8 cellular contexts compared by ENCODE assay signal in the genomic region with DNA sequence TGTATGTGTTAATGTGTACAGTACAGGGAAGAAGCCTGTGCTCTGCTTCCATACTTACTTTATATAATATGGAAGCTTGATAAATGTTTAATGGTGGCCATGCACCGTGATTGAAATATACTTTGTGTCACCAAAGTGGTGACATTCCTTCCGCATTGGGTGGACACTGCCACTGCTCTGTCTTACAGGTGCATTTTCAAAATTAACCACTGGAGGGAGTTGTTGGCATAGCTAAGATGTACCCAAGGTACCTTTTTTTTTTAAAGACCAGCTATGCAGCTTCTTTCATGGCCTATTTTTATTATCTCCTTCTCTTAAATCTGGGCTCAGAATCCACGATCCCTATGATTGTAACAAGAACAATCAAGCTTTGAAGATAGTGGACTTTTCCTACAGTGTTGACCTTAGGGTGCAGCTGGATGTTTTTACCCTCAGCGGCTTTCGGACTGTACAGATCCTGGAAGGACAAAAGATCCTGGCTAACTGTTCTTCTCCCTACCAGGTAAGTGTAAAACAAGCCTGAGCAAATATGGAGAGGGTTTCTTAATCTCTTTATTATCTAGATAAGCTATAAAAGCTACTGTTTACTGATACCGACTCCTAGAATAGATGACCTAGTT. TPM values are rescaled to one million over a fixed set of nuclear protein-coding genes. Genes with fewer than 3 reads are reported as not detected.
DNase-seq lines count a peak whose midpoint lies in the region; ATAC-seq, FAIRE-seq and TF ChIP-seq lines count a peak whose summit lies in the region.

No MANE protein-coding gene starts in this region.

- no peaks in the 10 kb centered on the region for H3K4me1 Mint-ChIP-seq in central memory CD8-positive, alpha-beta T cell

- no peaks in the 10 kb centered on the region for H3K27me3 Mint-ChIP-seq in central memory CD8-positive, alpha-beta T cell

- FAIRE-seq in kidney (lab: Jason Lieb, UNC): peak; percentile 79

- H3K4me3 ChIP-seq in AG04450 (ENCODE audit: low read depth, low read length): no peak overlapping the region
- H3K4me3 ChIP-seq in kidney (ENCODE audit: low read length in 2 of 2): no peak overlapping the region

- H3K27ac Mint-ChIP-seq in central memory CD8-positive, alpha-beta T cell (ENCODE audit: low read depth): no peak overlapping the region

- H3K27ac ChIP-seq in AG04450 (ENCODE audit: low read depth, low read length) (no peak overlapping the region), kidney (ENCODE audit: low read depth in 2 of 2, low read length in 2 of 2) (no peak overlapping the region)

- no peaks in the 10 kb centered on the region for H3K4me1 ChIP-seq in kidney (ENCODE audit: control insufficient read depth in 1 of 2, insufficient read depth in 1 of 2, low read depth in 1 of 2, low read length in 2 of 2)

- no peak overlapping the region for H3K4me3 Mint-ChIP-seq in central memory CD8-positive, alpha-beta T cell

- CTCF ChIA-PET in AG04450 (lab: Charles Lee): interaction anchor here (0.6 to 15.5 kb wide), 48 partner anchors 10 to 541 kb away, joined by 3 to 670 read pairs (median 5); a partner anchor contains a TSS

- H3K9ac ChIP-seq in kidney (ENCODE audit: low read length in 2 of 2): no peak overlapping the region

- H3K9me3 ChIP-seq in AG04450 (ENCODE audit: control insufficient read depth, insufficient read depth, low read length) (no peaks in the 10 kb centered on the region), kidney (ENCODE audit: control insufficient read depth in 1 of 2, low read length in 2 of 2) (no peaks in the 10 kb centered on the region)

- H3K36me3 ChIP-seq in kidney (ENCODE audit: control insufficient read depth in 1 of 2, insufficient read depth in 2 of 2, low read length in 2 of 2): no peaks in the 10 kb centered on the region

- H3K27me3 ChIP-seq in AG04450 (ENCODE audit: control insufficient read depth, insufficient read depth, low read length): no peaks in the 10 kb centered on the region

- no peaks in the 10 kb centered on the region for H3K9me3 Mint-ChIP-seq in central memory CD8-positive, alpha-beta T cell

- H3K36me3 Mint-ChIP-seq in central memory CD8-positive, alpha-beta T cell (ENCODE audit: insufficient read depth): peaks cover 1% of the 10 kb centered on the region

- DNase-seq in AG04450 (ENCODE audit: low read depth, low spot score) (peak; percentile 32), GM10266 (ENCODE audit: extremely low spot score) (peak; percentile 58), SHP77 treated with DMSO at 0.1 percent for 48 hours (lab: John Stamatoyannopoulos, UW) (peak; percentile 35), kidney (no peak), NCI-H226 (no peak)
- DNase-seq in central memory CD8-positive, alpha-beta T cell (ENCODE audit: low spot score in 2 of 2): peak in 1 of 2 donors; percentile 58
- peak; percentile 12 for DNase-seq in stimulated activated CD8-positive, alpha-beta memory T cell treated with anti-CD3 and anti-CD28 coated beads, Interleukin-15, amount 100 ng/mL, for 1 hour (ENCODE audit: low read depth)

- POLR2A ChIA-PET in AG04450 (lab: Yijun Ruan, JAX): interaction anchor here (0.6 kb wide), 1 partner anchor 58 kb away, joined by 3 read pairs; no protein-coding TSS in a partner anchor

- intact Hi-C loops in kidney (cut with DNase I): loop anchor here (5.0 kb wide), 1 partner anchor 55 kb away; no protein-coding TSS in a partner anchor

- TF ChIP-seq CTCF in AG04450 (IDR thresholded peaks at IDR 0.05; ENCODE audit: low read depth, low read length) (peak; percentile 82), GM10266 (IDR thresholded peaks at IDR 0.05; ENCODE audit: control insufficient read depth, insufficient read depth, low read depth, missing control alignments) (peak; percentile 74), LNCAP (IDR thresholded peaks at IDR 0.05) (peak; percentile 94), kidney (IDR thresholded peaks at IDR 0.05; ENCODE audit: borderline replicate concordance, extremely low read depth, insufficient read depth) (peak; percentile 86)

- peak; percentile 88 for ATAC-seq in central memory CD8-positive, alpha-beta T cell (replicated peaks; ENCODE audit: extremely low read depth, poor library complexity, severe bottlenecking)

RNA-seq across cellular contexts. Expression of a gene that starts 21.6 kb away (rescaled TPM):
- polyA plus RNA-seq in AG04450 (2011; rRNA removed) (not detected in 2 replicates), kidney (ENCODE audit: insufficient read depth, low read depth, low replicate concordance) (8.1 TPM)
- polyA minus RNA-seq in AG04450 (2011; rRNA and poly(A)+ RNA removed): not detected in 2 replicates
- total RNA-seq in kidney: 11.9 TPM

RNA-seq across cellular contexts. Expression of a gene that starts 56.4 kb away (rescaled TPM):
- 8.2 and 9.0 TPM in 2 replicates for polyA plus RNA-seq in AG04450 (2011; rRNA removed)
- polyA minus RNA-seq in AG04450 (2011; rRNA and poly(A)+ RNA removed): 6.2 and 7.6 TPM in 2 replicates
- total RNA-seq in kidney: 0.94 TPM
- 0.69 TPM for polyA plus RNA-seq in kidney (ENCODE audit: insufficient read depth, low read depth, low replicate concordance)

Comparison
In these comparisons a context has a peak if more than half of its experiments do, and no peak if none do; other contexts are left out.
1. DNase-seq: peak in AG04450 (single experiment), GM10266 (single experiment), SHP77 treated with DMSO at 0.1 percent for 48 hours (single experiment) and stimulated activated CD8-positive, alpha-beta memory T cell treated with anti-CD3 and anti-CD28 coated beads, Interleukin-15, amount 100 ng/mL, for 1 hour (single experiment); none in kidney (single experiment) and NCI-H226 (single experiment).
2. Peak in every context shown above with its lines, with median percentiles within 50 percentile points of each other: CTCF ChIP-seq.